16 cellular contexts compared by ENCODE assay signal in the genomic region with DNA sequence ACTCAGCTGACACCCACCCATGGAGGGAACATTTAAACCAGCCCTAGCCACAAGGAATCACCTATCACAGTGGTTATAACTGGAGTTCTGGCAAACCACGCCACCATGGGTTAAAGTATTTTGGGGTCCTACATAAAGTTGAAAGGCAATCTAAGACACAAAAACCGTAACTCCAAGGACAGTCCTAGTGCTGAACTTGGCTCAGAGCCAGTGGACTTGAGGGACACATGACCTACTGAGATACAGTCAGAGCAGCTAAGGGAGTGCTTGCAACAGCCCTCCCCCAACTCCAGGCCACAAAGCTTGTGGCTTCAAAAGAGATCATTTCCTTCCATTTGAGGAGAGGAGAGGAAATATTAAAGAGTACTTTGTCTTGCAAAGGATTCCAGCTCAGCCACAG.
"Had no signal": no experiment of that assay in that cellular context is flagged by ENCODE, and none has a peak within 500 bp of the region (broad histone marks: within the 10 kb centered on the region; RNA-seq: fewer than 3 reads in every experiment).

No MANE protein-coding gene starts in this region.

- DNase-seq: effector memory CD4-positive, alpha-beta T cell; heart left ventricle; hypothalamus; islet precursor cell; left lung; lower lobe of right lung; natural killer cell; posterior cingulate gyrus; stimulated activated naive CD4-positive, alpha-beta T cell; stomach; substantia nigra; transverse colon had no signal

- ATAC-seq: esophagus mucosa, heart left ventricle, left lung, lower lobe of right lung, natural killer cell, sciatic nerve had no signal

- H3K4me3 ChIP-seq: heart left ventricle, left lung, lower lobe of right lung, skin epidermis, stomach, thoracic aorta, transverse colon had no signal
